In genomic region chr3:59877263-59877662, GRCh38 we compare ENCODE assay signal across 1 cellular context.
TF ChIP-seq lines count a peak whose summit lies in the region.

No MANE protein-coding gene starts in this region.

TF ChIP-seq in K562, 482 proteins besides CTCF, POLR2A, EP300 and RAD21 (continues in another document):
- no peak for TF ChIP-seq ETV6 (IDR thresholded peaks at IDR 0.05; ENCODE audit: borderline replicate concordance in 1 of 2, low read depth in 2 of 2, low read length in 1 of 2)
- TF ChIP-seq ETV6 (CRISPR knock-in tag; IDR thresholded peaks at IDR 0.05; ENCODE audit: borderline replicate concordance), result no peak
- no peak for TF ChIP-seq HMG20A (CRISPR knock-in tag; conservative IDR thresholded peaks at IDR 0.05)
- TF ChIP-seq PKNOX1 (IDR thresholded peaks at IDR 0.05), result peak; percentile 83
- no peak for TF ChIP-seq THAP7 (CRISPR knock-in tag; IDR thresholded peaks at IDR 0.05)
- no peak for TF ChIP-seq TRIM28 (IDR thresholded peaks at IDR 0.05)
- no peak for TF ChIP-seq HNRNPUL1 (IDR thresholded peaks at IDR 0.05; ENCODE audit: low read length)
- TF ChIP-seq SNRNP70 (optimal IDR thresholded peaks at IDR 0.05; ENCODE audit: low read depth, low read length), result no peak
- no peak for TF ChIP-seq IFI16 (CRISPR knock-in tag; IDR thresholded peaks at IDR 0.05)
- TF ChIP-seq ATF7 (IDR thresholded peaks at IDR 0.05), result no peak
- TF ChIP-seq ZNF12 (CRISPR knock-in tag; IDR thresholded peaks at IDR 0.05), result no peak
- TF ChIP-seq BRCA1 (IDR thresholded peaks at IDR 0.05), result no peak
- no peak for TF ChIP-seq BRCA1 (CRISPR knock-in tag; IDR thresholded peaks at IDR 0.05)
- no peak for TF ChIP-seq PREB (CRISPR knock-in tag; IDR thresholded peaks at IDR 0.05)
- TF ChIP-seq GTF2B (IDR thresholded peaks at IDR 0.05; ENCODE audit: extremely low read depth, insufficient read length), result no peak
- TF ChIP-seq CREB5 (CRISPR knock-in tag; IDR thresholded peaks at IDR 0.05), result no peak
- 0 out of 2 replicates have a peak, but pooled peaks have one; percentile 34 for TF ChIP-seq GATAD2B (IDR thresholded peaks at IDR 0.05; ENCODE audit: borderline replicate concordance)
- 0 out of 2 replicates have a peak, but pooled peaks have one; percentile 29 for TF ChIP-seq SMAD4 (CRISPR knock-in tag; conservative IDR thresholded peaks at IDR 0.05)
- TF ChIP-seq RB1 (IDR thresholded peaks at IDR 0.05; ENCODE audit: low read depth), result no peak
- no peak for TF ChIP-seq CREBBP (IDR thresholded peaks at IDR 0.05; ENCODE audit: low read depth, low read length)
- TF ChIP-seq STAT5B (CRISPR knock-in tag; IDR thresholded peaks at IDR 0.05), result no peak
- no peak for TF ChIP-seq ZHX1 (conservative IDR thresholded peaks at IDR 0.05; ENCODE audit: low read length)
- TF ChIP-seq EGR1 (conservative IDR thresholded peaks at IDR 0.05), result peak; percentile 65
- no peak for TF ChIP-seq AFF4 (CRISPR knock-in tag; IDR thresholded peaks at IDR 0.05)
- no peak for TF ChIP-seq CHD2 (IDR thresholded peaks at IDR 0.05; ENCODE audit: low read depth, low read length)
- no peak for TF ChIP-seq HMGXB4 (CRISPR knock-in tag; IDR thresholded peaks at IDR 0.05)
- TF ChIP-seq JUNB (CRISPR knock-in tag; conservative IDR thresholded peaks at IDR 0.05), result no peak
- TF ChIP-seq SRSF1 (IDR thresholded peaks at IDR 0.05; ENCODE audit: low read depth, low read length), result no peak
- 0 out of 4 replicates have a peak, but pooled peaks of 1 of the 2 experiments have one; percentile 43 for TF ChIP-seq RCOR1 (IDR thresholded peaks at IDR 0.05; ENCODE audit: borderline replicate concordance in 1 of 2, low read depth in 2 of 2, low read length in 2 of 2)
- TF ChIP-seq PHB2 (IDR thresholded peaks at IDR 0.05; ENCODE audit: low read depth), result peak; percentile 41; the same call in 1 of the 2 replicates
- no peak for TF ChIP-seq ZNF174 (CRISPR knock-in tag; IDR thresholded peaks at IDR 0.05)
- no peak for TF ChIP-seq SRSF9 (IDR thresholded peaks at IDR 0.05; ENCODE audit: borderline replicate concordance, low read depth, low read length)
- TF ChIP-seq ZNF696 (CRISPR knock-in tag; conservative IDR thresholded peaks at IDR 0.05), result no peak
- TF ChIP-seq ARID3B (CRISPR knock-in tag; IDR thresholded peaks at IDR 0.05; ENCODE audit: borderline replicate concordance), result no peak
- TF ChIP-seq SMARCA4 (IDR thresholded peaks at IDR 0.05), result peak; percentile 87
- TF ChIP-seq ZNF212 (CRISPR knock-in tag; IDR thresholded peaks at IDR 0.05), result no peak
- TF ChIP-seq E2F6 (IDR thresholded peaks at IDR 0.05; ENCODE audit: borderline replicate concordance in 1 of 2, extremely low read depth in 1 of 2, insufficient read depth in 1 of 2, insufficient read length in 1 of 2, low read depth in 1 of 2, low read length in 1 of 2, poor library complexity in 1 of 2, severe bottlenecking in 1 of 2), result no peak
- TF ChIP-seq XRCC3 (IDR thresholded peaks at IDR 0.05), result no peak
- TF ChIP-seq TCF3 (CRISPR knock-in tag; IDR thresholded peaks at IDR 0.05), result peak; percentile 83
- TF ChIP-seq RAD51 (IDR thresholded peaks at IDR 0.05; ENCODE audit: borderline replicate concordance, low read depth), result no peak
- 0 out of 4 replicates have a peak, but pooled peaks of 1 of the 2 experiments have one; percentile 31 for TF ChIP-seq ZMIZ1 (IDR thresholded peaks at IDR 0.05; ENCODE audit: low read depth in 2 of 2, low read length in 2 of 2)
- no peak for TF ChIP-seq SIN3A (IDR thresholded peaks at IDR 0.05; ENCODE audit: borderline replicate concordance in 2 of 2, control insufficient read depth in 1 of 2, low read depth in 2 of 2, low read length in 2 of 2)
- no peak for TF ChIP-seq SAP30 (IDR thresholded peaks at IDR 0.05; ENCODE audit: borderline replicate concordance, insufficient read depth, low read depth, low read length, poor library complexity, severe bottlenecking)
- no peak for TF ChIP-seq NR2F6 (CRISPR knock-in tag; IDR thresholded peaks at IDR 0.05)
